ENCODE assay signal across 8 cellular contexts in the genomic region with DNA sequence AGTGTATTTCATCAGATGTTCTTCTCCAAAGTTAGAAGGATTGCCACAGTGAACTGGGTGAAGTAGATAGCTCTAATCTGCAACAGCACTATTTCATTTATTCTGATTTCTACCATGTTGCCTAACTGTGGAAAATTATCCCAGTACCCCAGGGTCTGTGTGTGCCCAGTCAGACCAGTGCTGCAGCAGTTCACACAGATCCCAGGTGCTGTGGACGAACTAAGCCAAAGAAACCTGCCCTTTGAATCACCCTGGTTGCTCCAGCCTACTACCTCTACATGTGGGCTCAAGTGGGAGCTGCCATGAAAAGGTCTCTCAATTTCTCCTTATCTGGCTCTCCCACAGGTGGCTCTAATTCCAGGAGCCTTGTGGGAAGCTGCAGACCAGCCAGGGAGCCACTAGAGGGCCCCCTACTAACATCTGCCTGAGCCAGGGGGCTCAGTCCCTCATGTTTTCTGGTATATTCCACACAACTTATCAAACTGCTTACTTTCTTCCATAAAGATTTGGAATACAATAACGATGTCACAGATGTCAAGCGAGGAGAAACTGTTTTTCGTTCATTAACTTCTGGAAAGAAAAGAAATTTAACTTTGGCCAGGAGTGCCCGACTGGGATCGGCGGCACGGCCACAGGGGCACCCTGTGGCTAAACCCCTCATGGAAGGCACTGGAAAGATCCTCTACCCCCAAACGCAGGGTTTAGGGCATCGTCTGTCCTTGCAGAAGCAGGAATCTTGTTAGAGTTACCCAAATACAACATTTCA. TPM values are rescaled to one million over a fixed set of nuclear protein-coding genes. Genes with fewer than 3 reads are reported as not detected.
A peak's percentile ranks its signal among the peaks of the same experiment; 100 is the strongest.
DNase-seq lines count a peak whose midpoint lies in the region; ATAC-seq and TF ChIP-seq lines count a peak whose summit lies in the region.

No MANE protein-coding gene starts in this region.

- no peaks in the 10 kb centered on the region for H3K9me2 ChIP-seq in DOHH2 (replicated peaks; ENCODE audit: control insufficient read depth, low read length)

- H4K20me1 ChIP-seq in DOHH2 (ENCODE audit: control insufficient read depth, insufficient read depth, low read depth, low read length): no peaks in the 10 kb centered on the region

- peaks cover 7% of the 10 kb centered on the region; the same call in 1 of the 2 replicates for H3F3A ChIP-seq in DOHH2 (ENCODE audit: control insufficient read depth, insufficient read depth)

- no peak overlapping the region for H3K27ac ChIP-seq in DOHH2 (ENCODE audit: low read depth, low read length)

- no peak overlapping the region for H3K4me3 Mint-ChIP-seq in HFFc6
- H3K4me3 Mint-ChIP-seq in activated T-cell treated with anti-CD3 and anti-CD28 coated beads, Interleukin-2, amount 50 U/mL, for 72 hours: no peak overlapping the region
- no peak overlapping the region for H3K4me3 Mint-ChIP-seq in glutamatergic neuron (ENCODE audit: unreplicated experiment)

- H3K27me3 Mint-ChIP-seq in HFFc6 (ENCODE audit: insufficient read depth) (no peaks in the 10 kb centered on the region; the same call in 1 of the 2 replicates), glutamatergic neuron (ENCODE audit: unreplicated experiment) (peaks cover 2% of the 10 kb centered on the region)
- H3K27me3 Mint-ChIP-seq in activated T-cell treated with anti-CD3 and anti-CD28 coated beads, Interleukin-2, amount 50 U/mL, for 72 hours (ENCODE audit: low read depth): no peaks in the 10 kb centered on the region

- H3K4me1 Mint-ChIP-seq in HFFc6 (ENCODE audit: low read depth) (no peaks in the 10 kb centered on the region), glutamatergic neuron (ENCODE audit: low read depth, unreplicated experiment) (peaks cover 8% of the 10 kb centered on the region)
- peaks cover 54% of the 10 kb centered on the region for H3K4me1 Mint-ChIP-seq in activated T-cell treated with anti-CD3 and anti-CD28 coated beads, Interleukin-2, amount 50 U/mL, for 72 hours (ENCODE audit: low read depth)

- H3K4me3 ChIP-seq in DOHH2 (ENCODE audit: low read length): no peak overlapping the region

- ATAC-seq in activated T-cell treated with anti-CD3 and anti-CD28 coated beads, Interleukin-2, amount 50 U/mL, for 72 hours (replicated peaks in 1 of 2): peak; percentile 43 to 45
- no peak for ATAC-seq in HG02571 (IDR thresholded peaks at IDR 0.05; ENCODE audit: unreplicated experiment)

- H3K27me3 ChIP-seq in DOHH2 (ENCODE audit: control insufficient read depth, low read length): no peaks in the 10 kb centered on the region

- no peaks in the 10 kb centered on the region for H3K9me3 ChIP-seq in DOHH2 (ENCODE audit: control insufficient read depth, insufficient read depth, low read length)

- H3K9me3 Mint-ChIP-seq in HFFc6: peaks cover 18% of the 10 kb centered on the region
- H3K9me3 Mint-ChIP-seq in activated T-cell treated with anti-CD3 and anti-CD28 coated beads, Interleukin-2, amount 50 U/mL, for 72 hours: no peaks in the 10 kb centered on the region
- peaks cover 2% of the 10 kb centered on the region for H3K9me3 Mint-ChIP-seq in glutamatergic neuron (ENCODE audit: unreplicated experiment)

- H3K36me3 ChIP-seq in DOHH2 (ENCODE audit: control insufficient read depth, low read length): no peaks in the 10 kb centered on the region

- H3K36me3 Mint-ChIP-seq in HFFc6 (ENCODE audit: low read depth) (no peaks in the 10 kb centered on the region), glutamatergic neuron (ENCODE audit: unreplicated experiment) (no peaks in the 10 kb centered on the region)
- H3K36me3 Mint-ChIP-seq in activated T-cell treated with anti-CD3 and anti-CD28 coated beads, Interleukin-2, amount 50 U/mL, for 72 hours (ENCODE audit: insufficient read depth in 2 of 2): no peaks in the 10 kb centered on the region

- H3K79me2 ChIP-seq in DOHH2 (ENCODE audit: control insufficient read depth, low read length): no peaks in the 10 kb centered on the region

- peak; percentile 90 for TF ChIP-seq CTCF in DOHH2 (IDR thresholded peaks at IDR 0.05; ENCODE audit: low read depth, low read length, poor library complexity, severe bottlenecking)
- peak; percentile 73 for TF ChIP-seq CTCF in HFFc6 (IDR thresholded peaks at IDR 0.05)
- peak; percentile 84 for TF ChIP-seq CTCF in glutamatergic neuron (IDR thresholded peaks at IDR 0.05; ENCODE audit: partially characterized antibody, unreplicated experiment)

- no peak for DNase-seq in HFFc6
- peak; percentile 75 for DNase-seq in NOMO-1 treated with DMSO at 0.1 percent for 48 hours (lab: John Stamatoyannopoulos, UW; ENCODE audit: unreplicated experiment)
- peak; percentile 40 to 46 for DNase-seq in activated T-cell treated with anti-CD3 and anti-CD28 coated beads, Interleukin-2, amount 50 U/mL, for 72 hours
- peak; percentile 48 for DNase-seq in glutamatergic neuron
- DNase-seq in renal cortical epithelial cell (ENCODE audit: low read depth): peak; percentile 32
- DNase-seq in epidermal melanocyte (ENCODE audit: insufficient read length, low spot score): no peak

- H3K27ac Mint-ChIP-seq in HFFc6 (no peak overlapping the region), glutamatergic neuron (ENCODE audit: unreplicated experiment) (no peak overlapping the region)
- H3K27ac Mint-ChIP-seq in activated T-cell treated with anti-CD3 and anti-CD28 coated beads, Interleukin-2, amount 50 U/mL, for 72 hours: no peak overlapping the region

- H3K4me1 ChIP-seq in DOHH2 (ENCODE audit: control insufficient read depth, low read length): no peaks in the 10 kb centered on the region

- no peak overlapping the region for H3K4me2 ChIP-seq in DOHH2 (ENCODE audit: low read length)

RNA-seq across cellular contexts. Expression of gene LY86, which starts 31.6 kb away (rescaled TPM):
- total RNA-seq in HFFc6 (2021; fragmentation: NEBNext Ultra II Directional; extraction: Animal tissue kit (Norgen Biotek cat#: 25700)): not detected
- 1 to 10 TPM in 1 of 2 donors, under 1 TPM in 1; 0.39 to 1.2 TPM for total RNA-seq in activated T-cell treated with anti-CD3 and anti-CD28 coated beads, Interleukin-2, amount 50 U/mL, for 72 hours
- not detected for total RNA-seq in glutamatergic neuron (ENCODE audit: unreplicated experiment)
- total RNA-seq in renal cortical epithelial cell: not detected in 2 replicates

Comparison
In these comparisons a context has a peak if more than half of its experiments do, and no peak if none do; other contexts are left out.
1. DNase-seq: peak in NOMO-1 treated with DMSO at 0.1 percent for 48 hours (single experiment), activated T-cell treated with anti-CD3 and anti-CD28 coated beads, Interleukin-2, amount 50 U/mL, for 72 hours (2 of 2), glutamatergic neuron (single experiment) and renal cortical epithelial cell (single experiment); none in HFFc6 (single experiment) and epidermal melanocyte (single experiment).
2. Peak in every context shown above with its lines, with median percentiles within 50 percentile points of each other: CTCF ChIP-seq.